In the genomic region with DNA sequence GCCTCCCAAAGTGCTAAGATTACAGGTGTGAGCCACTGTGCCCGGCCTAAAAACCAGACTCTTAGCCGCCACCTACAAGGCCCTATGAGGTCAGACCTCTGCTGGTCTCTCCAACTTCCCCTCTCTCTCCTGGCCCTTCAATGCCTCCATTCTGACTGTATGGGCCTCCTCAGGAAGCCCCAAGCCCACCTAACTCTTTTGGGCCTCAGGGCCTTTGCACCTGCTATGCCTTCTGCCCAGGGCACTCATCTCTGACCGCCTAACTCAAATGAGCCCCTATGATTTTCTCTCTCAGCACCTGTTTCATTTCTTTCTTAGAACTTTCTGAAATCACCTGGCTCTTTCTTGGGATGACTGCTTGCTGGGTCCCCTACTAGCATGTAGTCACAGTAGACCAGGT, we compare ENCODE assay signal across 1 cellular context.
TF ChIP-seq lines count a peak whose summit lies in the region.

No MANE protein-coding gene starts in this region.

TF ChIP-seq in K562, 482 proteins besides CTCF, POLR2A, EP300 and RAD21:
- TF ChIP-seq MXI1 (IDR thresholded peaks at IDR 0.05; ENCODE audit: low read depth, low read length): no peak
- TF ChIP-seq, protein P1, sequence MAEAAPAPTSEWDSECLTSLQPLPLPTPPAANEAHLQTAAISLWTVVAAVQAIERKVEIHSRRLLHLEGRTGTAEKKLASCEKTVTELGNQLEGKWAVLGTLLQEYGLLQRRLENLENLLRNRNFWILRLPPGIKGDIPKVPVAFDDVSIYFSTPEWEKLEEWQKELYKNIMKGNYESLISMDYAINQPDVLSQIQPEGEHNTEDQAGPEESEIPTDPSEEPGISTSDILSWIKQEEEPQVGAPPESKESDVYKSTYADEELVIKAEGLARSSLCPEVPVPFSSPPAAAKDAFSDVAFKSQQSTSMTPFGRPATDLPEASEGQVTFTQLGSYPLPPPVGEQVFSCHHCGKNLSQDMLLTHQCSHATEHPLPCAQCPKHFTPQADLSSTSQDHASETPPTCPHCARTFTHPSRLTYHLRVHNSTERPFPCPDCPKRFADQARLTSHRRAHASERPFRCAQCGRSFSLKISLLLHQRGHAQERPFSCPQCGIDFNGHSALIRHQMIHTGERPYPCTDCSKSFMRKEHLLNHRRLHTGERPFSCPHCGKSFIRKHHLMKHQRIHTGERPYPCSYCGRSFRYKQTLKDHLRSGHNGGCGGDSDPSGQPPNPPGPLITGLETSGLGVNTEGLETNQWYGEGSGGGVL (CRISPR knock-in tag; IDR thresholded peaks at IDR 0.05): no peak
- TF ChIP-seq RBM25 (IDR thresholded peaks at IDR 0.05; ENCODE audit: low read depth, low read length, severe bottlenecking): peak; percentile 35
- TF ChIP-seq DACH1 (IDR thresholded peaks at IDR 0.05; ENCODE audit: partially characterized antibody): no peak
TF ChIP-seq in K562: peak in this region for 1.
